8 cellular contexts compared by ENCODE assay signal in the genomic region with DNA sequence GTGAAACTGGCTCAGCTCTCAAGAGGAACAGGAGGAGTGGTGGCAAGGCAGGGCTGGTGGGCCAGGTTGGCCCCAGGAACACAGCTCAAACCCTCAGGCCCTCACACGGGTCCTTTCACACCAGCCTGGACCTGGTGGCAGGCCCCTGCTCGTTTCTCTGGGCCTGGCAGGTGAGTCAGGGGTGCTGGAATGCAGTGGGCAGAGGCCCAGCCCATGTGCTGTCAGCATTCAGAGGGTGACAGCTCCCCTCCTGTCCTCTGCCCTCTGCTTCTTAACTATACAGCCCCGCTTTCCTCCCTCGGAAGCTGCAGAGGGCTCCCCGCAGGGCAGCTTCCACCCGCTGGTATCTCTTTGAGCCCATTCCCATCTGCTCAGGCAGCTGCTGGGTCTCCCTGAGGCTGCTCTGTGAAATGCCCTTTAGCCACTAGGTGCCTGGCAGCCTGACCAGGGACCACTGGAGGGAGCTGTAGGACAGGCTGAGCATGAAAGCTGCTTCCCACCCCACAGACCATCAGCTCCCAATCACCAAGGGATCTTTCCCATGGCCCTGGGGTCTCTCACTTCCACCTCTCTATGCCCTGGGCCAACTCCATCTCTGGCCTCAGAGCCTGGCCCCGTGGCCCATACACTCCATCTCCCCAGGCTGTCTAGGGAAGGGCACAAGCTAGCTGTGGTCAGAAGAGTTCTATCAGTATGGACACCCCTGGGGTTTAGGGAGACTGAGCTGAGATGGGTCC. TPM values are rescaled to one million over a fixed set of nuclear protein-coding genes. Genes with fewer than 3 reads are reported as not detected.
DNase-seq lines count a peak whose midpoint lies in the region; ATAC-seq and TF ChIP-seq lines count a peak whose summit lies in the region.

No MANE protein-coding gene starts in this region.

- H3K27me3 ChIP-seq in adrenal gland = no peaks in the 10 kb centered on the region
- H3K27me3 ChIP-seq in psoas muscle (ENCODE audit: insufficient read depth in 3 of 3, low read length in 2 of 3) = no peaks in the 10 kb centered on the region

- TF ChIP-seq POLR2A in adrenal gland (IDR thresholded peaks at IDR 0.05) = no peak

- TF ChIP-seq CTCF in adrenal gland (IDR thresholded peaks at IDR 0.05) (peak; percentile 76 to 97 (median 93)), psoas muscle (IDR thresholded peaks at IDR 0.05) (peak; percentile 86)

- intact Hi-C loops in adrenal gland (cut with DNase I) (loop anchor here (10.0 kb wide), 2 partner anchors 232 to 242 kb away; a partner anchor contains a TSS), cardiac septum (cut with DNase I) (no loop called here), psoas muscle (cut with DNase I) (loop anchor here (2.0 to 10.0 kb wide), 3 partner anchors 234 to 432 kb away; no protein-coding TSS in a partner anchor)

- DNase-seq in AML-193 (lab: John Stamatoyannopoulos, UW) = peak; percentile 58 to 61
- DNase-seq in MV-4-11 (lab: John Stamatoyannopoulos, UW) = peak; percentile 71
- peak; percentile 53 for DNase-seq in SKM-1 treated with dmso at 0.1 percent for 144 hours (lab: John Stamatoyannopoulos, UW; ENCODE audit: unreplicated experiment)
- peak; percentile 79 to 92 (median 84) for DNase-seq in adrenal gland
- peak; percentile 87 for DNase-seq in cardiac septum (ENCODE audit: low spot score)
- peak; percentile 76 to 86 for DNase-seq in psoas muscle

- H3K4me3 ChIP-seq in adrenal gland = no peak overlapping the region
- no peak overlapping the region for H3K4me3 ChIP-seq in psoas muscle

- peaks cover 6 to 20% of the 10 kb centered on the region in 2 donors for H3K4me1 ChIP-seq in adrenal gland (replicated peaks in 1 of 2)
- H3K4me1 ChIP-seq in psoas muscle = no peaks in the 10 kb centered on the region

- ATAC-seq in GM19455 (IDR thresholded peaks at IDR 0.05; ENCODE audit: unreplicated experiment) (peak; percentile 39), psoas muscle (peak; percentile 76 to 79 (median 78)), GM21723 (IDR thresholded peaks at IDR 0.05; ENCODE audit: unreplicated experiment) (no peak)

- 6 to 19% (median 9%) methylated on average over 4 to 7 of the region's 7 CpGs for WGBS in adrenal gland, 4 donors
- WGBS in psoas muscle, 3 donors = 5 to 8% (median 8%) methylated on average over 7 of the region's 7 CpGs

- no peaks in the 10 kb centered on the region for H3K36me3 ChIP-seq in adrenal gland (replicated peaks in 1 of 2)
- no peaks in the 10 kb centered on the region for H3K36me3 ChIP-seq in psoas muscle (ENCODE audit: insufficient read depth in 1 of 2, low read depth in 1 of 2)

- H3K9me3 ChIP-seq in adrenal gland (replicated peaks in 1 of 3) (no peaks in the 10 kb centered on the region), psoas muscle (no peaks in the 10 kb centered on the region)

- H3K27ac ChIP-seq in adrenal gland (peak overlapping the region in 2 of 5 donors; percentile 18 to 50), psoas muscle (no peak overlapping the region)

RNA-seq across cellular contexts. Expression of gene SHF, which starts 24.8 kb away (rescaled TPM):
- 10 to 100 TPM; 10.6 to 23.4 (median 17.3) TPM for total RNA-seq in adrenal gland
- 10 to 100 TPM in 2 of 3 donors, 1 to 10 TPM in 1; 5.7 to 30.0 (median 19.2) TPM for polyA plus RNA-seq in adrenal gland
- 4.2 TPM for total RNA-seq in cardiac septum
- total RNA-seq in psoas muscle = 1 to 10 TPM; 1.4 to 4.0 (median 2.1) TPM
- 1 to 10 TPM in 2 of 3 donors, under 1 TPM in 1; 0.73 to 2.0 (median 1.7) TPM for polyA plus RNA-seq in psoas muscle

RNA-seq across cellular contexts. Expression of gene DUOX1, which starts 33.1 kb away (rescaled TPM):
- total RNA-seq in adrenal gland (10 to 100 TPM in 7 of 8 donors, 1 to 10 TPM in 1; 8.2 to 98.8 (median 24.2) TPM), cardiac septum (0.59 TPM), psoas muscle (under 1 TPM; 0.46 to 0.94 (median 0.59) TPM)
- polyA plus RNA-seq in adrenal gland (10 to 100 TPM in 2 of 3 donors, 1 to 10 TPM in 1; 2.5 to 23.7 (median 14.2) TPM), psoas muscle (under 1 TPM; 0.03 to 0.18 (median 0.17) TPM)

RNA-seq across cellular contexts. Expression of gene DUOXA1, which starts 33.3 kb away (rescaled TPM):
- 10 to 100 TPM in 2 of 8 donors, 1 to 10 TPM in 6; 1.9 to 21.3 (median 6.1) TPM for total RNA-seq in adrenal gland
- 1 to 10 TPM in 2 of 3 donors, under 1 TPM in 1; 0.81 to 5.1 (median 2.9) TPM for polyA plus RNA-seq in adrenal gland
- 0.73 TPM for total RNA-seq in cardiac septum
- total RNA-seq in psoas muscle = under 1 TPM in 2 of 4 donors, not detected in 2; 0.44 to 0.56 TPM
- under 1 TPM in 2 of 3 donors, not detected in 1; 0.04 to 0.05 TPM for polyA plus RNA-seq in psoas muscle

RNA-seq across cellular contexts. Expression of gene DUOXA2, which starts 48.8 kb away (rescaled TPM):
- 1 to 10 TPM in 3 of 8 donors, under 1 TPM in 1, not detected in 4; 0.87 to 4.1 (median 1.4) TPM for total RNA-seq in adrenal gland
- under 1 TPM; 0.11 to 0.84 (median 0.48) TPM for polyA plus RNA-seq in adrenal gland
- total RNA-seq in cardiac septum = not detected
- not detected for total RNA-seq in psoas muscle
- polyA plus RNA-seq in psoas muscle = under 1 TPM in 1 of 3 donors, not detected in 2; 0.11 TPM

RNA-seq across cellular contexts. Expression of gene DUOX2, which starts 49.0 kb away (rescaled TPM):
- 10 to 100 TPM in 1 of 8 donors, 1 to 10 TPM in 4, under 1 TPM in 3; 0.28 to 18.5 (median 1.8) TPM for total RNA-seq in adrenal gland
- 1 to 10 TPM; 1.1 to 1.7 (median 1.3) TPM for polyA plus RNA-seq in adrenal gland
- total RNA-seq in cardiac septum = 0.19 TPM
- under 1 TPM in 2 of 4 donors, not detected in 2; 0.04 to 0.73 TPM for total RNA-seq in psoas muscle
- under 1 TPM; 0.01 to 0.06 (median 0.01) TPM for polyA plus RNA-seq in psoas muscle
